Comparison of ENCODE assay signal across 19 cellular contexts in the genomic region with DNA sequence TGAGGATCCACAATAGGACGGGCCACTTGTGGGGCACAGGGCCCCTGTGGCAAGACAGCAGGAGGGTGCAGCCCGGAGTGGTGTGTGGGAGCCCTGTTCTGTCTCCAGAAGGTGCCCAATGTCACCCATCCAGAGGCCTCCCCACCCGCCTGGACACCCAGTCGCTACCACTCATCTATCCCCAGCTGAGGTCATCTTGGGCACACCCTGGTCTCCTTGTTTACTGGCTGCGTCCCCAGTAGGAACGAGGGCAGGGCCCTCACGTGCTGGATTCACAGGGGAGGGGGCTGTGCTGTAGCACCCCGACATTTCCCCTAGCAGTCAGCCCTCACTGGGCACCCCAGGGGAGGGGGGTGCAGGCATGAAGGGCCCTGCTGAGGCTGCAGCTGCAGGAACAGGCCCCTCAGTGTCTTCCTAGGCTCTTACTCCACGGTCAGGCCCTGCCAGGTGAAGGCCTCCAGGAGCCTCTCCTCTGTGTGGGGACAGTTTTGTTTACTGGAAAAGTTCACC. TPM values are rescaled to one million over a fixed set of nuclear protein-coding genes. Genes with fewer than 3 reads are reported as not detected.
"Had no signal": no experiment of that assay in that cellular context is flagged by ENCODE, and none has a peak within 500 bp of the region (broad histone marks: within the 10 kb centered on the region; RNA-seq: fewer than 3 reads in every experiment).

No MANE protein-coding gene starts in this region.

- H3K27ac ChIP-seq: adrenal gland, thoracic aorta had no signal

- H3K9me3 Mint-ChIP-seq: activated CD4-positive, alpha-beta memory T cell treated with anti-CD3 and anti-CD28 coated beads for 36 hours; activated naive CD4-positive, alpha-beta T cell treated with anti-CD3 and anti-CD28 coated beads, Interleukin-2, amount 50 U/mL, for 72 hours; activated T-helper 1 cell treated with anti-CD3 and anti-CD28 coated beads, Interleukin-12 subunit alpha, Interleukin-12 subunit beta, Interleukin-2, Interleukin-4 antibody, amounts not matched to agents 30 ng/mL and 10 ng/mL and 1 ng/mL, durations not matched to agents 14 hours and 24 hours and 36 hours; effector memory CD8-positive, alpha-beta T cell; memory B cell; natural killer cell treated with Interleukin-12 subunit alpha and Interleukin-12 subunit beta and Interleukin-15 and Interleukin-18, amount 100 ng/mL, for 72 hours; stimulated activated naive B cell treated with anti-CD40 and anti-IgM and Interleukin-4, amounts not matched to agents 10 μg/mL and 1 μg/mL and 100 μg/mL, for 72 hours had no signal

- DNase-seq: activated CD4-positive, alpha-beta memory T cell treated with anti-CD3 and anti-CD28 coated beads for 36 hours; activated CD4-positive, alpha-beta T cell treated with anti-CD3 and anti-CD28 coated beads for 36 hours; activated gamma-delta T cell treated with Interleukin-2 at 50 U/mL for 16 hours; activated T-cell treated with anti-CD3 and anti-CD28 coated beads for 4 hours; adrenal gland; effector memory CD8-positive, alpha-beta T cell; foreskin fibroblast; hypothalamus; islet precursor cell; stimulated activated naive B cell treated with anti-CD40 and anti-IgM and Interleukin-4, amounts not matched to agents 10 μg/mL and 1 μg/mL and 100 μg/mL, for 72 hours had no signal

- H3K4me1 Mint-ChIP-seq: activated CD4-positive, alpha-beta T cell treated with anti-CD3 and anti-CD28 coated beads for 36 hours; memory B cell had no signal

- H3K27ac Mint-ChIP-seq: activated CD4-positive, alpha-beta memory T cell treated with anti-CD3 and anti-CD28 coated beads for 36 hours; activated CD4-positive, alpha-beta T cell treated with anti-CD3 and anti-CD28 coated beads for 36 hours; activated T-helper 1 cell treated with anti-CD3 and anti-CD28 coated beads, Interleukin-12 subunit alpha, Interleukin-12 subunit beta, Interleukin-2, Interleukin-4 antibody, amounts not matched to agents 30 ng/mL and 10 ng/mL and 1 ng/mL, durations not matched to agents 14 hours and 24 hours and 36 hours; effector memory CD8-positive, alpha-beta T cell; memory B cell; natural killer cell treated with Interleukin-12 subunit alpha and Interleukin-12 subunit beta and Interleukin-15 and Interleukin-18, amount 100 ng/mL, for 72 hours; stimulated activated naive B cell treated with anti-CD40 and anti-IgM and Interleukin-4, amounts not matched to agents 10 μg/mL and 1 μg/mL and 100 μg/mL, for 72 hours had no signal

- ATAC-seq: activated CD4-positive, alpha-beta T cell treated with anti-CD3 and anti-CD28 coated beads for 36 hours; activated naive CD4-positive, alpha-beta T cell treated with anti-CD3 and anti-CD28 coated beads, Interleukin-2, amount 50 U/mL, for 72 hours; effector memory CD8-positive, alpha-beta T cell; stimulated activated naive B cell treated with anti-CD40 and anti-IgM and Interleukin-4, amounts not matched to agents 10 μg/mL and 1 μg/mL and 100 μg/mL, for 72 hours had no signal

- H3K27me3 ChIP-seq: adrenal gland had no signal

- H3K4me1 ChIP-seq: adrenal gland had no signal

- H3K36me3 ChIP-seq: adrenal gland, thoracic aorta had no signal

- H3K9me3 ChIP-seq: adrenal gland, thoracic aorta had no signal

- H3K36me3 Mint-ChIP-seq: activated CD4-positive, alpha-beta memory T cell treated with anti-CD3 and anti-CD28 coated beads for 36 hours; activated naive CD4-positive, alpha-beta T cell treated with anti-CD3 and anti-CD28 coated beads, Interleukin-2, amount 50 U/mL, for 72 hours; memory B cell; natural killer cell treated with Interleukin-12 subunit alpha and Interleukin-12 subunit beta and Interleukin-15 and Interleukin-18, amount 100 ng/mL, for 72 hours; stimulated activated naive B cell treated with anti-CD40 and anti-IgM and Interleukin-4, amounts not matched to agents 10 μg/mL and 1 μg/mL and 100 μg/mL, for 72 hours had no signal

- H3K4me3 ChIP-seq: adrenal gland, thoracic aorta had no signal

- H3K4me3 Mint-ChIP-seq: activated CD4-positive, alpha-beta memory T cell treated with anti-CD3 and anti-CD28 coated beads for 36 hours; activated CD4-positive, alpha-beta T cell treated with anti-CD3 and anti-CD28 coated beads for 36 hours; activated T-helper 1 cell treated with anti-CD3 and anti-CD28 coated beads, Interleukin-12 subunit alpha, Interleukin-12 subunit beta, Interleukin-2, Interleukin-4 antibody, amounts not matched to agents 30 ng/mL and 10 ng/mL and 1 ng/mL, durations not matched to agents 14 hours and 24 hours and 36 hours; effector memory CD8-positive, alpha-beta T cell; memory B cell; natural killer cell treated with Interleukin-12 subunit alpha and Interleukin-12 subunit beta and Interleukin-15 and Interleukin-18, amount 100 ng/mL, for 72 hours; stimulated activated naive B cell treated with anti-CD40 and anti-IgM and Interleukin-4, amounts not matched to agents 10 μg/mL and 1 μg/mL and 100 μg/mL, for 72 hours had no signal

RNA-seq across cellular contexts. Expression of a gene that starts 2.3 kb away (rescaled TPM):
- total RNA-seq: activated CD4-positive, alpha-beta memory T cell treated with anti-CD3 and anti-CD28 coated beads for 36 hours; activated CD4-positive, alpha-beta T cell treated with anti-CD3 and anti-CD28 coated beads for 36 hours; activated naive CD4-positive, alpha-beta T cell treated with anti-CD3 and anti-CD28 coated beads, Interleukin-2, amount 50 U/mL, for 72 hours; activated T-helper 1 cell treated with anti-CD3 and anti-CD28 coated beads, Interleukin-12 subunit alpha, Interleukin-12 subunit beta, Interleukin-2, Interleukin-4 antibody, amounts not matched to agents 30 ng/mL and 10 ng/mL and 1 ng/mL, durations not matched to agents 14 hours and 24 hours and 36 hours; dermis microvascular lymphatic vessel endothelial cell; natural killer cell treated with Interleukin-12 subunit alpha and Interleukin-12 subunit beta and Interleukin-15 and Interleukin-18, amount 100 ng/mL, for 72 hours; T-helper 2 cell treated with Interferon-gamma antibody and Interleukin-4, amounts not matched to agents 100 ng/mL and 5 ng/mL, for 36 hours had no signal

RNA-seq across cellular contexts. Expression of a gene that starts 19.3 kb away (rescaled TPM):
- total RNA-seq: activated CD4-positive, alpha-beta memory T cell treated with anti-CD3 and anti-CD28 coated beads for 36 hours; activated CD4-positive, alpha-beta T cell treated with anti-CD3 and anti-CD28 coated beads for 36 hours; activated naive CD4-positive, alpha-beta T cell treated with anti-CD3 and anti-CD28 coated beads, Interleukin-2, amount 50 U/mL, for 72 hours; activated T-helper 1 cell treated with anti-CD3 and anti-CD28 coated beads, Interleukin-12 subunit alpha, Interleukin-12 subunit beta, Interleukin-2, Interleukin-4 antibody, amounts not matched to agents 30 ng/mL and 10 ng/mL and 1 ng/mL, durations not matched to agents 14 hours and 24 hours and 36 hours; dermis microvascular lymphatic vessel endothelial cell; natural killer cell treated with Interleukin-12 subunit alpha and Interleukin-12 subunit beta and Interleukin-15 and Interleukin-18, amount 100 ng/mL, for 72 hours; T-helper 2 cell treated with Interferon-gamma antibody and Interleukin-4, amounts not matched to agents 100 ng/mL and 5 ng/mL, for 36 hours had no signal

RNA-seq across cellular contexts. Expression of a gene that starts 41.7 kb away (rescaled TPM):
- total RNA-seq: activated CD4-positive, alpha-beta memory T cell treated with anti-CD3 and anti-CD28 coated beads for 36 hours; activated CD4-positive, alpha-beta T cell treated with anti-CD3 and anti-CD28 coated beads for 36 hours; activated naive CD4-positive, alpha-beta T cell treated with anti-CD3 and anti-CD28 coated beads, Interleukin-2, amount 50 U/mL, for 72 hours; activated T-helper 1 cell treated with anti-CD3 and anti-CD28 coated beads, Interleukin-12 subunit alpha, Interleukin-12 subunit beta, Interleukin-2, Interleukin-4 antibody, amounts not matched to agents 30 ng/mL and 10 ng/mL and 1 ng/mL, durations not matched to agents 14 hours and 24 hours and 36 hours; bronchial epithelial cell; dermis microvascular lymphatic vessel endothelial cell; natural killer cell treated with Interleukin-12 subunit alpha and Interleukin-12 subunit beta and Interleukin-15 and Interleukin-18, amount 100 ng/mL, for 72 hours; T-helper 2 cell treated with Interferon-gamma antibody and Interleukin-4, amounts not matched to agents 100 ng/mL and 5 ng/mL, for 36 hours had no signal
- polyA plus RNA-seq: urinary bladder had no signal
